In genomic region chr7:12729112-12729511, GRCh38 we compare ENCODE assay signal across 8 cellular contexts. TPM values are rescaled to one million over a fixed set of nuclear protein-coding genes. Genes with fewer than 3 reads are reported as not detected.
DNase-seq lines count a peak whose midpoint lies in the region; ATAC-seq and TF ChIP-seq lines count a peak whose summit lies in the region.

No MANE protein-coding gene starts in this region.

- H3K9me3 Mint-ChIP-seq in brain: no peaks in the 10 kb centered on the region
- no peaks in the 10 kb centered on the region for H3K9me3 Mint-ChIP-seq in CD4-positive, alpha-beta T cell

- peaks cover 3% of the 10 kb centered on the region for H3K27me3 Mint-ChIP-seq in brain
- no peaks in the 10 kb centered on the region for H3K27me3 Mint-ChIP-seq in CD4-positive, alpha-beta T cell

- no peaks in the 10 kb centered on the region for H3K36me3 Mint-ChIP-seq in brain
- no peaks in the 10 kb centered on the region for H3K36me3 Mint-ChIP-seq in CD4-positive, alpha-beta T cell (ENCODE audit: low read depth)

- intact Hi-C loops in right lobe of liver (cut with DNase I): no loop called here
- intact Hi-C loops in CD4-positive, alpha-beta T cell (cut with DNase I, micrococcal nuclease): loop anchor here in 1 of 2 experiments (10.0 kb wide), 1 partner anchor 56 kb away; no protein-coding TSS in a partner anchor

- peak overlapping the region in 2 of 5 experiments; percentile 13 to 64 for H3K4me3 Mint-ChIP-seq in brain
- H3K4me3 Mint-ChIP-seq in CD4-positive, alpha-beta T cell: no peak overlapping the region

- peak; percentile 96 for DNase-seq in DMS153 treated with DMSO at 0.1 percent for 48 hours (lab: John Stamatoyannopoulos, UW; ENCODE audit: unreplicated experiment)
- peak; percentile 93 for DNase-seq in NCI-H2081 treated with DMSO at 0.1 percent for 48 hours (lab: John Stamatoyannopoulos, UW)
- peak; percentile 58 to 76 (median 62) for DNase-seq in right lobe of liver
- DNase-seq in CD4-positive, alpha-beta T cell: no peak
- no peak for DNase-seq in activated effector memory CD4-positive, alpha-beta T cell treated with Interleukin-2 at 50 U/mL for 16 hours
- no peak for DNase-seq in activated T-cell treated with anti-CD3 and anti-CD28 coated beads, Interleukin-2, amount 50 U/mL, for 1 hour

- peaks cover 30% of the 10 kb centered on the region for H3K4me1 Mint-ChIP-seq in brain
- H3K4me1 Mint-ChIP-seq in CD4-positive, alpha-beta T cell (ENCODE audit: low read depth): peaks cover 24% of the 10 kb centered on the region

- POLR2A ChIA-PET in CD4-positive, alpha-beta T cell (lab: Charles Lee): no interaction called here

- no peaks in the 10 kb centered on the region for H3K27me3 ChIP-seq in right lobe of liver
- no peaks in the 10 kb centered on the region for H3K27me3 ChIP-seq in CD4-positive, alpha-beta T cell (ENCODE audit: control insufficient read depth, insufficient read depth, low read length)

- H3K4me3 ChIP-seq in right lobe of liver: no peak overlapping the region

- no peaks in the 10 kb centered on the region for H3K9me3 ChIP-seq in right lobe of liver
- H3K9me3 ChIP-seq in CD4-positive, alpha-beta T cell (ENCODE audit: control insufficient read depth, low read length): no peaks in the 10 kb centered on the region

- H3K4me1 ChIP-seq in right lobe of liver: no peaks in the 10 kb centered on the region

- no peak overlapping the region for H3K27ac ChIP-seq in right lobe of liver
- no peak overlapping the region for H3K27ac ChIP-seq in CD4-positive, alpha-beta T cell (ENCODE audit: low read depth, low read length)

- TF ChIP-seq POLR2A in right lobe of liver (IDR thresholded peaks at IDR 0.05): no peak

- ATAC-seq in right lobe of liver (peak; percentile 57 to 75 (median 70)), HG03521 (IDR thresholded peaks at IDR 0.05; ENCODE audit: unreplicated experiment) (no peak)
- ATAC-seq in CD4-positive, alpha-beta T cell (ENCODE audit: poor library complexity): no peak

- CTCF ChIA-PET in CD4-positive, alpha-beta T cell (lab: Charles Lee): interaction anchor here (1.3 to 4.1 kb wide), 2 partner anchors 10 to 42 kb away, joined by 3 to 19 read pairs; partner anchors contain the start of gene ARL4A

- H3K27ac Mint-ChIP-seq in brain: peak overlapping the region in 4 of 5 experiments; percentile 18 to 71 (median 44)
- no peak overlapping the region for H3K27ac Mint-ChIP-seq in CD4-positive, alpha-beta T cell

- no peaks in the 10 kb centered on the region for H3K36me3 ChIP-seq in right lobe of liver

- WGBS in right lobe of liver (ENCODE audit: insufficient coverage, low coverage, low lambda C conversion rate, missing lambda C conversion rate): 34% methylated on average over 7 of the region's 7 CpGs

- TF ChIP-seq CTCF in brain (conservative IDR thresholded peaks at IDR 0.05) (no peak), right lobe of liver (IDR thresholded peaks at IDR 0.05) (no peak)
- no peak for TF ChIP-seq CTCF in CD4-positive, alpha-beta T cell (IDR thresholded peaks at IDR 0.05)

RNA-seq across cellular contexts. Expression of gene ARL4A, which starts 41.7 kb away (rescaled TPM):
- polyA plus RNA-seq in brain (ENCODE audit: insufficient read depth, low read depth, low replicate concordance): 9.9 TPM
- total RNA-seq in right lobe of liver: 10 to 100 TPM in 2 of 6 experiments, 1 to 10 TPM in 4; 4.4 to 19.2 (median 8.3) TPM
- total RNA-seq in CD4-positive, alpha-beta T cell: 10 to 100 TPM; 72.5 to 75.9 TPM

Comparison
In these comparisons a context has a peak if more than half of its experiments do, and no peak if none do; other contexts are left out.
1. DNase-seq: peak in DMS153 treated with DMSO at 0.1 percent for 48 hours (single experiment), NCI-H2081 treated with DMSO at 0.1 percent for 48 hours (single experiment) and right lobe of liver (3 of 3); none in CD4-positive, alpha-beta T cell (0 of 10), activated effector memory CD4-positive, alpha-beta T cell treated with Interleukin-2 at 50 U/mL for 16 hours (single experiment) and activated T-cell treated with anti-CD3 and anti-CD28 coated beads, Interleukin-2, amount 50 U/mL, for 1 hour (single experiment).
2. ATAC-seq: peak in right lobe of liver (4 of 4); none in CD4-positive, alpha-beta T cell (single experiment) and HG03521 (single experiment).